Comparison of ENCODE assay signal across 8 cellular contexts in the genomic region with DNA sequence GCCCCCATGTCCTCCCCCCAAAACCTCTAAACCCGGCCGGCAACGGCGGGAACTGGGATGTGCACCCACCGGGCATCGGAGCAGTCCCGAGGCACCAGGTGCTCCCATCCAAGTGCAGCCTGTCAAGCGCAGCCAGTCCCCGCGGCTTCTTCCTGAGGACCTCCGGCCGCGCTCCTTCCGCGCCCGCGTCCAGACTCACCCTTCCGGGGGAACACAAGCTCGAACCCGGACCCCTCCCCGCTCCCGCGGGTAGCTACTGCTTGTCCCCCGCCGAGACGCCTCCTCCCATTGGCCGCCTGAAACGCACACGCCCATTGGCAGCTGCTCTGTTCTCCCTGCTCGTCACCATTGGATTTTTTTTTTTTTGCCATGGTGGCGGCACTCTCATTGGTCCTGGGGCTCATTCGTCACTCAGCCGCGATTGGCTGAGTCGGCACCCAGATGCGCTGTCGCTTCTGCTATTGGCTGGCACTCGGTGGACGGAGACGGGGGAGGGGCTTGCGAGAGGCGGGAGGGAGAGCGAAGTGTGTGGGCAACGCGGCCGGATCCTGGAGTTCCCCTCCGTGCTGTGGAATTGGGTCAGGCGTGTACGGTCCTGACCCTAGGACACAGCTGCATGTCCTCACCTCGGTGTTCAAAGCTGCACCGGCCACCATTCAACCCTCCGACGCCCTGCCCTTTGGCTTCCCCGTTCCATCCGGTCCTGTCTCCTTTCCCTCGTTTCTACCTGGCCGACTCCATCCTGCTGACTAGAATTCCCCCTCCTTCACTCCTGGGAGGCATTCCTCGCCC. TPM values are rescaled to one million over a fixed set of nuclear protein-coding genes. Genes with fewer than 3 reads are reported as not detected.
DNase-seq lines count a peak whose midpoint lies in the region; ATAC-seq, FAIRE-seq and TF ChIP-seq lines count a peak whose summit lies in the region.

A gene (minus strand): TSS at position 262 of the 792 bp plus-strand sequence. CDS start 2,166 bp downstream, outside the sequence.

- H3K4me1 ChIP-seq in psoas muscle = peaks cover 6% of the 10 kb centered on the region

- TF ChIP-seq CTCF in psoas muscle (IDR thresholded peaks at IDR 0.05) = no peak

- peak; percentile 74 for FAIRE-seq in urothelium cell line (lab: Jason Lieb, UNC)

- H3K27ac ChIP-seq in psoas muscle = peak within 1 kb of the TSS; percentile 80

- no peaks in the 10 kb centered on the region for H3K27me3 ChIP-seq in psoas muscle (ENCODE audit: insufficient read depth in 3 of 3, low read length in 2 of 3)

- ATAC-seq in GM18499 (IDR thresholded peaks at IDR 0.05; ENCODE audit: insufficient read depth, unreplicated experiment) = peak; percentile 66
- ATAC-seq in HG02943 (IDR thresholded peaks at IDR 0.05; ENCODE audit: low read depth, unreplicated experiment) = peak; percentile 93
- ATAC-seq in left ventricle myocardium superior = peak; percentile 99
- peak; percentile 98 to 100 (median 99) for ATAC-seq in psoas muscle

- DNase-seq in NCI-H187 treated with DMSO at 0.1 percent for 48 hours (lab: John Stamatoyannopoulos, UW) (peak; percentile 79), anterior cingulate cortex (lab: John Stamatoyannopoulos, UW) (peak; percentile 83 to 100 (median 97)), left ventricle myocardium superior (peak; percentile 98), psoas muscle (peak; percentile 95 to 98), urothelium cell line (ENCODE audit: low spot score) (peak; percentile 99)

- peak within 1 kb of the TSS; percentile 85 for H3K4me3 ChIP-seq in psoas muscle

- peaks cover 0 to 18% of the 10 kb centered on the region in 2 donors for H3K36me3 ChIP-seq in psoas muscle (ENCODE audit: insufficient read depth in 1 of 2, low read depth in 1 of 2)

- 0% methylated on average over 51 to 58 of the region's 58 CpGs for WGBS in psoas muscle, 3 donors

- no peaks in the 10 kb centered on the region for H3K9me3 ChIP-seq in psoas muscle

- intact Hi-C loops in T-helper 2 cell treated with Interferon-gamma antibody and Interleukin-4, amounts not matched to agents 100 ng/mL and 5 ng/mL, for 36 hours (cut with micrococcal nuclease) = loop anchor here (1.0 to 2.0 kb wide), 3 partner anchors 23 to 110 kb away; a partner anchor contains a TSS
- intact Hi-C loops in left ventricle myocardium superior (cut with micrococcal nuclease) = no loop called here
- intact Hi-C loops in psoas muscle (cut with DNase I) = loop anchor here in 1 of 2 donors (5.0 kb wide), 1 partner anchor 48 kb away; a partner anchor contains a TSS

RNA-seq across cellular contexts. Expression of the gene that starts here (rescaled TPM):
- total RNA-seq in T-helper 2 cell treated with Interferon-gamma antibody and Interleukin-4, amounts not matched to agents 100 ng/mL and 5 ng/mL, for 36 hours = 250 and 257 TPM in 2 replicates
- total RNA-seq in left ventricle myocardium superior (56.0 TPM), psoas muscle (10 to 100 TPM; 37.1 to 57.6 (median 40.4) TPM)
- polyA plus RNA-seq in psoas muscle = 10 to 100 TPM; 40.7 to 58.8 (median 41.7) TPM

Comparison
In these comparisons a context has a peak if more than half of its experiments do, and no peak if none do; other contexts are left out.
1. Peak in every context shown above with its lines: DNase-seq, ATAC-seq, H3K4me3 ChIP-seq and H3K27ac ChIP-seq.